ENCODE assay signal across 8 cellular contexts in genomic region chr19:2977001-2977685, GRCh38. TPM values are rescaled to one million over a fixed set of nuclear protein-coding genes. Genes with fewer than 3 reads are reported as not detected.
DNase-seq lines count a peak whose midpoint lies in the region; ATAC-seq, FAIRE-seq and TF ChIP-seq lines count a peak whose summit lies in the region.

TLE6 (plus strand) TSS chr19:2977564; CDS start chr19:2978234, 670 bp downstream.

- peak; percentile 92 for DNase-seq in HCEC 1CT
- DNase-seq in MM.1S, result peak; percentile 87
- peak; percentile 93 to 95 for DNase-seq in SHP77 (lab: John Stamatoyannopoulos, UW)
- peak; percentile 87 for DNase-seq in activated gamma-delta T cell (lab: John Stamatoyannopoulos, UW)
- DNase-seq in foreskin keratinocyte, result peak; percentile 71 to 85

- ATAC-seq in foreskin keratinocyte, result peak; percentile 95

- no peaks in the 10 kb centered on the region for H3K36me3 ChIP-seq in MM.1S (replicated peaks; ENCODE audit: insufficient read depth, low read length)
- H3K36me3 ChIP-seq in neuron (ENCODE audit: insufficient read depth, low read length), result no peaks in the 10 kb centered on the region
- H3K36me3 ChIP-seq in stomach smooth muscle (ENCODE audit: control insufficient read depth in 2 of 2, insufficient read depth in 2 of 2, low read length in 2 of 2), result no peaks in the 10 kb centered on the region

- H3K4me1 ChIP-seq in MM.1S (ENCODE audit: low read length) (no peaks in the 10 kb centered on the region), foreskin keratinocyte (no peaks in the 10 kb centered on the region), neuron (ENCODE audit: insufficient read depth, low read length) (peaks cover 15% of the 10 kb centered on the region), stomach smooth muscle (ENCODE audit: control insufficient read depth, insufficient read depth, low read length) (peaks cover 20% of the 10 kb centered on the region)

- H3K27ac ChIP-seq in MM.1S (ENCODE audit: low read length) (no peak within 1 kb of the TSS), foreskin keratinocyte (no peak within 1 kb of the TSS), stomach smooth muscle (ENCODE audit: low read length) (no peak within 1 kb of the TSS)

- peak within 1 kb of the TSS; percentile 29; the same call in 1 of the 2 replicates for H2AFZ ChIP-seq in MM.1S (ENCODE audit: low read length)
- H2AFZ ChIP-seq in neuron (ENCODE audit: low read depth, low read length), result no peak within 1 kb of the TSS

- H3K4me3 ChIP-seq in MM.1S (ENCODE audit: low read length) (peak within 1 kb of the TSS; percentile 18; the same call in 1 of the 2 replicates), neuron (ENCODE audit: low read length) (peak within 1 kb of the TSS; percentile 1), stomach smooth muscle (ENCODE audit: low read length in 2 of 2) (peak within 1 kb of the TSS; percentile 76 to 81)

- peak; percentile 95 for FAIRE-seq in G401.6 (lab: Jason Lieb, UNC)

- H3K9ac ChIP-seq in MM.1S (ENCODE audit: low read length), result no peak within 1 kb of the TSS
- H3K9ac ChIP-seq in stomach smooth muscle (ENCODE audit: low read length in 2 of 2), result peak within 1 kb of the TSS; percentile 39 to 47

- H3K9me3 ChIP-seq in MM.1S (replicated peaks; ENCODE audit: insufficient read depth, low read length) (no peaks in the 10 kb centered on the region), neuron (ENCODE audit: low read length) (no peaks in the 10 kb centered on the region), stomach smooth muscle (ENCODE audit: control insufficient read depth in 2 of 2, low read length in 2 of 2) (no peaks in the 10 kb centered on the region)

- H3K27me3 ChIP-seq in MM.1S (replicated peaks; ENCODE audit: insufficient read depth, low read length) (peaks cover 95% of the 10 kb centered on the region), foreskin keratinocyte (peaks cover 4% of the 10 kb centered on the region), neuron (ENCODE audit: insufficient read depth, low read length) (peaks cover 28% of the 10 kb centered on the region), stomach smooth muscle (ENCODE audit: control insufficient read depth in 1 of 2, insufficient read depth in 2 of 2, low read length in 2 of 2) (no peaks in the 10 kb centered on the region)

- TF ChIP-seq CTCF in MM.1S (IDR thresholded peaks at IDR 0.05; ENCODE audit: low read length), result no peak
- TF ChIP-seq CTCF in foreskin keratinocyte (conservative IDR thresholded peaks at IDR 0.05), result no peak

- no peaks in the 10 kb centered on the region for H3K79me2 ChIP-seq in MM.1S (ENCODE audit: low read length)

- H3K4me2 ChIP-seq in MM.1S (ENCODE audit: low read depth, low read length), result peak within 1 kb of the TSS; percentile 62

- H3F3A ChIP-seq in MM.1S (ENCODE audit: insufficient read depth, low read length), result no peaks in the 10 kb centered on the region

- no peaks in the 10 kb centered on the region for H4K20me1 ChIP-seq in MM.1S (ENCODE audit: insufficient read depth, low read length)

- no peaks in the 10 kb centered on the region for H3K9me2 ChIP-seq in MM.1S (replicated peaks; ENCODE audit: insufficient read depth, low read length)

RNA-seq across cellular contexts. Expression of gene TLE6, which starts in this region (rescaled TPM):
- total RNA-seq in foreskin keratinocyte, result 0.35 and 0.61 TPM in 2 replicates
- 0.47 and 1.2 TPM in 2 replicates for polyA plus RNA-seq in foreskin keratinocyte

Comparison
In these comparisons a context has a peak if more than half of its experiments do, and no peak if none do; other contexts are left out.
1. H3K4me3 ChIP-seq: peak in every context shown above with its lines; median percentile 78 in stomach smooth muscle; 18 in MM.1S; 1 in neuron.